In genomic region chr7:92808635-92809034, GRCh38 we compare ENCODE assay signal across 17 cellular contexts. TPM values are rescaled to one million over a fixed set of nuclear protein-coding genes. Genes with fewer than 3 reads are reported as not detected.
DNase-seq lines count a peak whose midpoint lies in the region; ATAC-seq and TF ChIP-seq lines count a peak whose summit lies in the region.
"Had no signal": no experiment of that assay in that cellular context is flagged by ENCODE, and none has a peak within 500 bp of the region (broad histone marks: within the 10 kb centered on the region; RNA-seq: fewer than 3 reads in every experiment).

No MANE protein-coding gene starts in this region.

- TF ChIP-seq CTCF in natural killer cell (IDR thresholded peaks at IDR 0.05) (no peak), fibroblast of villous mesenchyme (IDR thresholded peaks at IDR 0.05; ENCODE audit: insufficient read depth, low read depth, low read length) (no peak)
- TF ChIP-seq CTCF in activated CD8-positive, alpha-beta T cell treated with anti-CD3 and anti-CD28 coated beads for 36 hours (IDR thresholded peaks at IDR 0.05), result no peak

- H3K27ac Mint-ChIP-seq in natural killer cell treated with Interleukin-12 subunit alpha and Interleukin-12 subunit beta and Interleukin-15 and Interleukin-18, amount 100 ng/mL, for 72 hours, result peak overlapping the region; percentile 91 to 94
- no peak overlapping the region for H3K27ac Mint-ChIP-seq in natural killer cell
- H3K27ac Mint-ChIP-seq in activated CD8-positive, alpha-beta T cell treated with anti-CD3 and anti-CD28 coated beads for 36 hours, result peak overlapping the region; percentile 55
- H3K27ac Mint-ChIP-seq: neural progenitor cell had no signal

- H3K9me3 Mint-ChIP-seq in natural killer cell treated with Interleukin-12 subunit alpha and Interleukin-12 subunit beta and Interleukin-15 and Interleukin-18, amount 100 ng/mL, for 72 hours, result no peaks in the 10 kb centered on the region
- H3K9me3 Mint-ChIP-seq in natural killer cell, result no peaks in the 10 kb centered on the region
- H3K9me3 Mint-ChIP-seq in activated CD8-positive, alpha-beta T cell treated with anti-CD3 and anti-CD28 coated beads for 36 hours, result no peaks in the 10 kb centered on the region
- H3K9me3 Mint-ChIP-seq: memory B cell had no signal

- CTCF ChIA-PET in activated CD8-positive, alpha-beta T cell treated with anti-CD3 and anti-CD28 coated beads for 36 hours (lab: Charles Lee), result interaction anchor here (1.2 to 6.3 kb wide), 4 partner anchors 9 to 188 kb away, joined by 3 to 40 read pairs (median 8); no protein-coding TSS in a partner anchor

- peaks cover 52 to 71% of the 10 kb centered on the region in 2 donors for H3K4me1 Mint-ChIP-seq in natural killer cell treated with Interleukin-12 subunit alpha and Interleukin-12 subunit beta and Interleukin-15 and Interleukin-18, amount 100 ng/mL, for 72 hours (ENCODE audit: low read depth in 2 of 2)
- peaks cover 22 to 23% of the 10 kb centered on the region in 2 donors for H3K4me1 Mint-ChIP-seq in natural killer cell
- peaks cover 62% of the 10 kb centered on the region for H3K4me1 Mint-ChIP-seq in activated CD8-positive, alpha-beta T cell treated with anti-CD3 and anti-CD28 coated beads for 36 hours (ENCODE audit: low read depth)

- H3K36me3 Mint-ChIP-seq in natural killer cell treated with Interleukin-12 subunit alpha and Interleukin-12 subunit beta and Interleukin-15 and Interleukin-18, amount 100 ng/mL, for 72 hours, result peaks cover 15% of the 10 kb centered on the region
- H3K36me3 Mint-ChIP-seq in natural killer cell, result no peaks in the 10 kb centered on the region
- peaks cover 41% of the 10 kb centered on the region for H3K36me3 Mint-ChIP-seq in activated CD8-positive, alpha-beta T cell treated with anti-CD3 and anti-CD28 coated beads for 36 hours (ENCODE audit: low read depth)
- H3K36me3 Mint-ChIP-seq: memory B cell had no signal

- in situ Hi-C loops in G401 (cut with HindIII; ENCODE audit: low sequenced_read_pairs), result no loop called here

- DNase-seq in natural killer cell treated with Interleukin-12 subunit alpha and Interleukin-12 subunit beta and Interleukin-15 and Interleukin-18, amount 100 ng/mL, for 72 hours (ENCODE audit: low spot score), result no peak
- no peak for DNase-seq in natural killer cell
- DNase-seq in activated CD8-positive, alpha-beta T cell treated with anti-CD3 and anti-CD28 coated beads for 36 hours, result no peak
- peak; percentile 40 for DNase-seq in fibroblast of villous mesenchyme (ENCODE audit: low read depth)
- DNase-seq in DMS53 treated with DMSO at 0.1 percent for 48 hours (lab: John Stamatoyannopoulos, UW; ENCODE audit: unreplicated experiment), result no peak
- no peak for DNase-seq in G401 (ENCODE audit: low spot score)
- no peak for DNase-seq in HPDE6-E6E7 (ENCODE audit: extremely low spot score)
- DNase-seq: amygdala, MG63, NCI-H1930, NCI-H510A treated with DMSO at 0.1 percent for 48 hours had no signal

- H3K4me3 ChIP-seq in fibroblast of villous mesenchyme (ENCODE audit: low read depth, low read length), result no peak overlapping the region
- H3K4me3 ChIP-seq: HAP-1, MG63, neural progenitor cell, suprapubic skin had no signal

- intact Hi-C loops in natural killer cell (cut with micrococcal nuclease), result no loop called here
- intact Hi-C loops in activated CD8-positive, alpha-beta T cell treated with anti-CD3 and anti-CD28 coated beads for 36 hours (cut with micrococcal nuclease), result no loop called here

- POLR2A ChIA-PET in activated CD8-positive, alpha-beta T cell treated with anti-CD3 and anti-CD28 coated beads for 36 hours (lab: Charles Lee), result interaction anchor here (1.9 kb wide), 2 partner anchors 9 to 91 kb away, joined by 5 to 6 read pairs; no protein-coding TSS in a partner anchor

- no peak for ATAC-seq in natural killer cell treated with Interleukin-12 subunit alpha and Interleukin-12 subunit beta and Interleukin-15 and Interleukin-18, amount 100 ng/mL, for 72 hours
- no peak for ATAC-seq in natural killer cell
- no peak for ATAC-seq in activated CD8-positive, alpha-beta T cell treated with anti-CD3 and anti-CD28 coated beads for 36 hours

- H3K4me3 Mint-ChIP-seq in natural killer cell treated with Interleukin-12 subunit alpha and Interleukin-12 subunit beta and Interleukin-15 and Interleukin-18, amount 100 ng/mL, for 72 hours, result peak overlapping the region; percentile 76
- H3K4me3 Mint-ChIP-seq in natural killer cell, result no peak overlapping the region
- no peak overlapping the region for H3K4me3 Mint-ChIP-seq in activated CD8-positive, alpha-beta T cell treated with anti-CD3 and anti-CD28 coated beads for 36 hours
- H3K4me3 Mint-ChIP-seq: activated CD4-positive, alpha-beta T cell treated with anti-CD3 and anti-CD28 coated beads for 36 hours; B cell; memory B cell; neural progenitor cell had no signal

- no peaks in the 10 kb centered on the region for H3K27me3 Mint-ChIP-seq in natural killer cell treated with Interleukin-12 subunit alpha and Interleukin-12 subunit beta and Interleukin-15 and Interleukin-18, amount 100 ng/mL, for 72 hours
- H3K27me3 Mint-ChIP-seq in natural killer cell (ENCODE audit: low read depth in 2 of 2), result no peaks in the 10 kb centered on the region
- H3K27me3 Mint-ChIP-seq in activated CD8-positive, alpha-beta T cell treated with anti-CD3 and anti-CD28 coated beads for 36 hours, result no peaks in the 10 kb centered on the region
- H3K27me3 Mint-ChIP-seq: activated CD4-positive, alpha-beta T cell treated with anti-CD3 and anti-CD28 coated beads for 36 hours; B cell; memory B cell had no signal

RNA-seq across cellular contexts. Expression of gene CDK6, which starts 27.7 kb away (rescaled TPM):
- total RNA-seq in natural killer cell treated with Interleukin-12 subunit alpha and Interleukin-12 subunit beta and Interleukin-15 and Interleukin-18, amount 100 ng/mL, for 72 hours, result 100 to 1,000 TPM; 278 to 404 TPM
- 10 to 100 TPM; 41.1 to 46.3 (median 45.1) TPM for total RNA-seq in natural killer cell
- 100 to 1,000 TPM; 130 to 138 TPM for total RNA-seq in activated CD8-positive, alpha-beta T cell treated with anti-CD3 and anti-CD28 coated beads for 36 hours
- total RNA-seq in fibroblast of villous mesenchyme, result 30.7 and 42.2 TPM in 2 replicates
- 9.2 and 25.2 TPM in 2 replicates for total RNA-seq in G401 (2014; rRNA removed; shearing (Covaris generic))

Comparison
In these comparisons a context has a peak if more than half of its experiments do, and no peak if none do; other contexts are left out.
1. H3K27ac Mint-ChIP-seq: peak in natural killer cell treated with Interleukin-12 subunit alpha and Interleukin-12 subunit beta and Interleukin-15 and Interleukin-18, amount 100 ng/mL, for 72 hours (2 of 2) and activated CD8-positive, alpha-beta T cell treated with anti-CD3 and anti-CD28 coated beads for 36 hours (single experiment); none in natural killer cell (0 of 2).